13 cellular contexts compared by ENCODE assay signal in genomic region chr1:170698711-170699275, GRCh38. TPM values are rescaled to one million over a fixed set of nuclear protein-coding genes. Genes with fewer than 3 reads are reported as not detected.
A peak's percentile ranks its signal among the peaks of the same experiment; 100 is the strongest.
DNase-seq lines count a peak whose midpoint lies in the region; ATAC-seq, FAIRE-seq and TF ChIP-seq lines count a peak whose summit lies in the region.
"Had no signal": no experiment of that assay in that cellular context is flagged by ENCODE, and none has a peak within 500 bp of the region (broad histone marks: within the 10 kb centered on the region; RNA-seq: fewer than 3 reads in every experiment).

No MANE protein-coding gene starts in this region.

- H2AFZ ChIP-seq in astrocyte (ENCODE audit: low read depth, low read length), result peak overlapping the region; percentile 7
- H2AFZ ChIP-seq in osteoblast (ENCODE audit: low read length), result peak overlapping the region; percentile 25
- H2AFZ ChIP-seq: PC-9 had no signal

- peak; percentile 70 for DNase-seq in COLO829 (ENCODE audit: low spot score)
- peak; percentile 89 for DNase-seq in astrocyte (ENCODE audit: low read depth)
- DNase-seq in cardiac muscle cell (ENCODE audit: low read depth in 1 of 2, low spot score in 1 of 2), result peak; percentile 47 to 85
- peak; percentile 76 for DNase-seq in osteoblast (ENCODE audit: insufficient read length, low spot score, missing footprints)
- no peak for DNase-seq in HCEC 1CT
- DNase-seq in NCI-H1436 treated with DMSO at 0.1 percent for 48 hours (lab: John Stamatoyannopoulos, UW), result no peak
- DNase-seq: activated B cell treated with CpG ODN at 0.5 μM for 24 hours; GOT3; naive thymus-derived CD4-positive, alpha-beta T cell; PC-9 had no signal

- H3K9me3 ChIP-seq in astrocyte (ENCODE audit: insufficient read depth, low read depth, low read length) (no peaks in the 10 kb centered on the region), cardiac muscle cell (ENCODE audit: low read depth) (no peaks in the 10 kb centered on the region), osteoblast (ENCODE audit: low read depth, low read length) (no peaks in the 10 kb centered on the region)
- H3K9me3 ChIP-seq: BLaER1 treated with 17β-estradiol and CSF1 and Interleukin-3, amounts not matched to agents 10 nM and 100 nM had no signal

- H3K4me3 ChIP-seq in astrocyte (ENCODE audit: insufficient read depth, low read depth, low read length), result peak overlapping the region; percentile 12
- H3K4me3 ChIP-seq in cardiac muscle cell, result no peak overlapping the region
- peak overlapping the region; percentile 29 for H3K4me3 ChIP-seq in osteoblast (ENCODE audit: insufficient read depth, low read length)
- H3K4me3 ChIP-seq: BLaER1 treated with 17β-estradiol and CSF1 and Interleukin-3, amounts not matched to agents 10 nM and 100 nM; PC-9 had no signal

- H3K27me3 ChIP-seq in astrocyte (ENCODE audit: insufficient read depth, low read length) (no peaks in the 10 kb centered on the region), cardiac muscle cell (no peaks in the 10 kb centered on the region), osteoblast (ENCODE audit: insufficient read depth, low read length) (no peaks in the 10 kb centered on the region)
- H3K27me3 ChIP-seq: BLaER1 treated with 17β-estradiol and CSF1 and Interleukin-3, amounts not matched to agents 10 nM and 100 nM had no signal

- H4K20me1 ChIP-seq in astrocyte (ENCODE audit: insufficient read depth, low read length) (no peaks in the 10 kb centered on the region), osteoblast (ENCODE audit: insufficient read depth, low read length) (no peaks in the 10 kb centered on the region)
- H4K20me1 ChIP-seq: BLaER1 treated with 17β-estradiol and CSF1 and Interleukin-3, amounts not matched to agents 10 nM and 100 nM had no signal

- H3K4me1 ChIP-seq in astrocyte (ENCODE audit: insufficient read depth, low read length), result peaks cover 30% of the 10 kb centered on the region
- peaks cover 32% of the 10 kb centered on the region for H3K4me1 ChIP-seq in cardiac muscle cell (ENCODE audit: low read depth)
- H3K4me1 ChIP-seq in osteoblast (ENCODE audit: insufficient read depth, low read length), result peaks cover 76% of the 10 kb centered on the region

- no peak for TF ChIP-seq CTCF in astrocyte (IDR thresholded peaks at IDR 0.05; ENCODE audit: insufficient read depth, low read depth, low read length)
- no peak for TF ChIP-seq CTCF in cardiac muscle cell (IDR thresholded peaks at IDR 0.05; ENCODE audit: low read depth, low read length)
- TF ChIP-seq CTCF in osteoblast (IDR thresholded peaks at IDR 0.05; ENCODE audit: extremely low read depth, low read depth, low read length), result no peak

- peak overlapping the region; percentile 68 for H3K9ac ChIP-seq in astrocyte (ENCODE audit: low read length)
- H3K9ac ChIP-seq: BLaER1 treated with 17β-estradiol and CSF1 and Interleukin-3, amounts not matched to agents 10 nM and 100 nM had no signal

- H3K4me1 Mint-ChIP-seq in astrocyte (ENCODE audit: low read depth, unreplicated experiment), result peaks cover 21% of the 10 kb centered on the region
- H3K4me1 Mint-ChIP-seq: activated B cell treated with CpG ODN at 0.5 μM for 24 hours; naive thymus-derived CD4-positive, alpha-beta T cell had no signal

- H3K27ac Mint-ChIP-seq in astrocyte (ENCODE audit: unreplicated experiment), result peak overlapping the region; percentile 82
- H3K27ac Mint-ChIP-seq: activated B cell treated with CpG ODN at 0.5 μM for 24 hours; naive thymus-derived CD4-positive, alpha-beta T cell had no signal

- H3K27ac ChIP-seq in astrocyte (ENCODE audit: low read depth, low read length) (peak overlapping the region; percentile 85), cardiac muscle cell (peak overlapping the region; percentile 69), osteoblast (ENCODE audit: low read depth, low read length) (peak overlapping the region; percentile 89)
- H3K27ac ChIP-seq: BLaER1 treated with 17β-estradiol and CSF1 and Interleukin-3, amounts not matched to agents 10 nM and 100 nM; PC-9 had no signal

- no peaks in the 10 kb centered on the region for H3K36me3 Mint-ChIP-seq in astrocyte (ENCODE audit: low read depth, unreplicated experiment)
- H3K36me3 Mint-ChIP-seq: naive thymus-derived CD4-positive, alpha-beta T cell had no signal

- peak overlapping the region; percentile 73 for H3K4me2 ChIP-seq in astrocyte (ENCODE audit: low read length)
- H3K4me2 ChIP-seq in osteoblast (ENCODE audit: insufficient read depth, low read length), result peak overlapping the region; percentile 69
- H3K4me2 ChIP-seq: BLaER1 treated with 17β-estradiol and CSF1 and Interleukin-3, amounts not matched to agents 10 nM and 100 nM; PC-9 had no signal

- H3K27me3 Mint-ChIP-seq in astrocyte (ENCODE audit: low read depth, unreplicated experiment), result no peaks in the 10 kb centered on the region

- no peak overlapping the region for H3K4me3 Mint-ChIP-seq in astrocyte (ENCODE audit: unreplicated experiment)
- H3K4me3 Mint-ChIP-seq: activated B cell treated with CpG ODN at 0.5 μM for 24 hours; naive thymus-derived CD4-positive, alpha-beta T cell had no signal

- peak; percentile 76 for FAIRE-seq in astrocyte (lab: Jason Lieb, UNC)

- H3K9me3 Mint-ChIP-seq in astrocyte (ENCODE audit: unreplicated experiment), result no peaks in the 10 kb centered on the region
- H3K9me3 Mint-ChIP-seq: activated B cell treated with CpG ODN at 0.5 μM for 24 hours; naive thymus-derived CD4-positive, alpha-beta T cell had no signal

- H3K79me2 ChIP-seq in astrocyte (ENCODE audit: insufficient read depth, low read length) (peaks cover 93% of the 10 kb centered on the region), osteoblast (ENCODE audit: insufficient read depth, low read length) (peaks cover 76% of the 10 kb centered on the region)

- ATAC-seq in HG02759 (IDR thresholded peaks at IDR 0.05; ENCODE audit: unreplicated experiment) (no peak), GM19463 (IDR thresholded peaks at IDR 0.05; ENCODE audit: unreplicated experiment) (no peak)
- ATAC-seq: naive thymus-derived CD4-positive, alpha-beta T cell had no signal

- H3K36me3 ChIP-seq in astrocyte (ENCODE audit: insufficient read depth, low read length), result no peaks in the 10 kb centered on the region
- no peaks in the 10 kb centered on the region for H3K36me3 ChIP-seq in cardiac muscle cell
- no peaks in the 10 kb centered on the region for H3K36me3 ChIP-seq in osteoblast (ENCODE audit: insufficient read depth, low read length)
- H3K36me3 ChIP-seq: BLaER1 treated with 17β-estradiol and CSF1 and Interleukin-3, amounts not matched to agents 10 nM and 100 nM had no signal

RNA-seq across cellular contexts. Expression of gene PRRX1, which starts 34.9 kb away (rescaled TPM):
- total RNA-seq in astrocyte (1.3 and 2.6 TPM in 2 replicates), cardiac muscle cell (1.1 TPM in 2 replicates), osteoblast (307 and 427 TPM in 2 replicates)
- polyA plus RNA-seq in cardiac muscle cell, result 1.2 TPM in 2 replicates
- total RNA-seq: activated B cell treated with CpG ODN at 0.5 μM for 24 hours; naive thymus-derived CD4-positive, alpha-beta T cell; PC-9 had no signal
- polyA plus RNA-seq: naive thymus-derived CD4-positive, alpha-beta T cell had no signal

Comparison
In these comparisons a context has a peak if more than half of its experiments do, and no peak if none do; other contexts are left out.
1. DNase-seq: peak in COLO829 (single experiment), astrocyte (single experiment), cardiac muscle cell (2 of 2) and osteoblast (single experiment); none in HCEC 1CT (single experiment) and NCI-H1436 treated with DMSO at 0.1 percent for 48 hours (single experiment).
2. RNA of gene PRRX1, which starts 34.9 kb away (total RNA-seq): 307 to 427 TPM in osteoblast; 1.3 to 2.6 TPM in astrocyte and 1.1 TPM in cardiac muscle cell; every median in the first group is over 10 times any median in the second.
3. Peak in every context shown above with its lines, with median percentiles within 50 percentile points of each other: H3K27ac ChIP-seq.